1 cellular context compared by ENCODE assay signal in genomic region chr13:100674848-100675659, GRCh38.
TF ChIP-seq lines count a peak whose summit lies in the region.

No MANE protein-coding gene starts in this region.

TF ChIP-seq in K562, 482 proteins besides CTCF, POLR2A, EP300 and RAD21 (continued from another document and continues in another):
- TF ChIP-seq ZBTB12 (CRISPR knock-in tag; IDR thresholded peaks at IDR 0.05), result peak; percentile 93
- TF ChIP-seq, protein P1, sequence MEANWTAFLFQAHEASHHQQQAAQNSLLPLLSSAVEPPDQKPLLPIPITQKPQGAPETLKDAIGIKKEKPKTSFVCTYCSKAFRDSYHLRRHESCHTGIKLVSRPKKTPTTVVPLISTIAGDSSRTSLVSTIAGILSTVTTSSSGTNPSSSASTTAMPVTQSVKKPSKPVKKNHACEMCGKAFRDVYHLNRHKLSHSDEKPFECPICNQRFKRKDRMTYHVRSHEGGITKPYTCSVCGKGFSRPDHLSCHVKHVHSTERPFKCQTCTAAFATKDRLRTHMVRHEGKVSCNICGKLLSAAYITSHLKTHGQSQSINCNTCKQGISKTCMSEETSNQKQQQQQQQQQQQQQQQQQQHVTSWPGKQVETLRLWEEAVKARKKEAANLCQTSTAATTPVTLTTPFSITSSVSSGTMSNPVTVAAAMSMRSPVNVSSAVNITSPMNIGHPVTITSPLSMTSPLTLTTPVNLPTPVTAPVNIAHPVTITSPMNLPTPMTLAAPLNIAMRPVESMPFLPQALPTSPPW (CRISPR knock-in tag; IDR thresholded peaks at IDR 0.05), result peak; percentile 91
- no peak for TF ChIP-seq NCOA4 (IDR thresholded peaks at IDR 0.05; ENCODE audit: partially characterized antibody)
- no peak for TF ChIP-seq SRSF9 (IDR thresholded peaks at IDR 0.05; ENCODE audit: borderline replicate concordance, low read depth, low read length)
- TF ChIP-seq ILK (tag; IDR thresholded peaks at IDR 0.05; ENCODE audit: borderline replicate concordance, low read depth), result no peak
- TF ChIP-seq NFRKB (IDR thresholded peaks at IDR 0.05; ENCODE audit: low read depth), result no peak
- no peak for TF ChIP-seq HOXB6 (CRISPR knock-in tag; IDR thresholded peaks at IDR 0.05; ENCODE audit: borderline replicate concordance)
- TF ChIP-seq, protein P2, sequence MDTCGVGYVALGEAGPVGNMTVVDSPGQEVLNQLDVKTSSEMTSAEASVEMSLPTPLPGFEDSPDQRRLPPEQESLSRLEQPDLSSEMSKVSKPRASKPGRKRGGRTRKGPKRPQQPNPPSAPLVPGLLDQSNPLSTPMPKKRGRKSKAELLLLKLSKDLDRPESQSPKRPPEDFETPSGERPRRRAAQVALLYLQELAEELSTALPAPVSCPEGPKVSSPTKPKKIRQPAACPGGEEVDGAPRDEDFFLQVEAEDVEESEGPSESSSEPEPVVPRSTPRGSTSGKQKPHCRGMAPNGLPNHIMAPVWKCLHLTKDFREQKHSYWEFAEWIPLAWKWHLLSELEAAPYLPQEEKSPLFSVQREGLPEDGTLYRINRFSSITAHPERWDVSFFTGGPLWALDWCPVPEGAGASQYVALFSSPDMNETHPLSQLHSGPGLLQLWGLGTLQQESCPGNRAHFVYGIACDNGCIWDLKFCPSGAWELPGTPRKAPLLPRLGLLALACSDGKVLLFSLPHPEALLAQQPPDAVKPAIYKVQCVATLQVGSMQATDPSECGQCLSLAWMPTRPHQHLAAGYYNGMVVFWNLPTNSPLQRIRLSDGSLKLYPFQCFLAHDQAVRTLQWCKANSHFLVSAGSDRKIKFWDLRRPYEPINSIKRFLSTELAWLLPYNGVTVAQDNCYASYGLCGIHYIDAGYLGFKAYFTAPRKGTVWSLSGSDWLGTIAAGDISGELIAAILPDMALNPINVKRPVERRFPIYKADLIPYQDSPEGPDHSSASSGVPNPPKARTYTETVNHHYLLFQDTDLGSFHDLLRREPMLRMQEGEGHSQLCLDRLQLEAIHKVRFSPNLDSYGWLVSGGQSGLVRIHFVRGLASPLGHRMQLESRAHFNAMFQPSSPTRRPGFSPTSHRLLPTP (IDR thresholded peaks at IDR 0.05; ENCODE audit: borderline replicate concordance, extremely low read depth, insufficient read length), result no peak
- no peak for TF ChIP-seq PHF20 (IDR thresholded peaks at IDR 0.05; ENCODE audit: partially characterized antibody)
- peak; percentile 88 for TF ChIP-seq FOS (IDR thresholded peaks at IDR 0.05; ENCODE audit: extremely low read depth, insufficient read length)
- TF ChIP-seq BCLAF1 (IDR thresholded peaks at IDR 0.05; ENCODE audit: borderline replicate concordance in 1 of 2, control insufficient read depth in 1 of 2, low read depth in 2 of 2, low read length in 1 of 2), result no peak
- no peak for TF ChIP-seq ZNF324 (CRISPR knock-in tag; IDR thresholded peaks at IDR 0.05)
- TF ChIP-seq FUS (optimal IDR thresholded peaks at IDR 0.05; ENCODE audit: low read depth, low read length), result no peak
- no peak for TF ChIP-seq ZNF197 (CRISPR knock-in tag; IDR thresholded peaks at IDR 0.05; ENCODE audit: low read depth)
- no peak for TF ChIP-seq GTF2A2 (tag; IDR thresholded peaks at IDR 0.05)
- peak; percentile 51 for TF ChIP-seq TBP (optimal IDR thresholded peaks at IDR 0.05; ENCODE audit: low read depth, low read length)
- TF ChIP-seq ZZZ3 (IDR thresholded peaks at IDR 0.05), result no peak
- TF ChIP-seq ATF1 (CRISPR knock-in tag; IDR thresholded peaks at IDR 0.05), result peak; percentile 85
- TF ChIP-seq ATF1 (tag; IDR thresholded peaks at IDR 0.05), result peak; percentile 93
- peak; percentile 81 for TF ChIP-seq CHD2 (IDR thresholded peaks at IDR 0.05; ENCODE audit: low read depth, low read length)
- TF ChIP-seq PKNOX1 (IDR thresholded peaks at IDR 0.05), result peak; percentile 98
- no peak for TF ChIP-seq E2F8 (IDR thresholded peaks at IDR 0.05; ENCODE audit: low read depth, partially characterized antibody)
- no peak for TF ChIP-seq PYGO2 (tag; IDR thresholded peaks at IDR 0.05)
- TF ChIP-seq PBX2 (CRISPR knock-in tag; IDR thresholded peaks at IDR 0.05; ENCODE audit: low read depth), result peak; percentile 53
- peak; percentile 75 for TF ChIP-seq PBX2 (tag; conservative IDR thresholded peaks at IDR 0.05; ENCODE audit: low read depth)
- no peak for TF ChIP-seq SETDB1 (IDR thresholded peaks at IDR 0.05; ENCODE audit: low read length)
- peak; percentile 54 for TF ChIP-seq CXXC5 (CRISPR knock-in tag; IDR thresholded peaks at IDR 0.05)
- TF ChIP-seq WHSC1 (IDR thresholded peaks at IDR 0.05; ENCODE audit: low read length), result no peak
- no peak for TF ChIP-seq TBL1XR1 (IDR thresholded peaks at IDR 0.05; ENCODE audit: low read length in 2 of 2)
- no peak for TF ChIP-seq GTF2F1 (IDR thresholded peaks at IDR 0.05; ENCODE audit: low read depth, low read length)
- no peak for TF ChIP-seq DPF2 (IDR thresholded peaks at IDR 0.05)
- no peak for TF ChIP-seq CCNT2 (IDR thresholded peaks at IDR 0.05; ENCODE audit: borderline replicate concordance, extremely low read depth, insufficient read length, low read depth, low read length)
- TF ChIP-seq HNRNPK (IDR thresholded peaks at IDR 0.05; ENCODE audit: low read depth, low read length, poor library complexity, severe bottlenecking), result no peak
- no peak for TF ChIP-seq E2F1 (CRISPR knock-in tag; IDR thresholded peaks at IDR 0.05)
- no peak for TF ChIP-seq ZNF280A (IDR thresholded peaks at IDR 0.05; ENCODE audit: low read depth, partially characterized antibody)
- no peak for TF ChIP-seq CREB5 (CRISPR knock-in tag; IDR thresholded peaks at IDR 0.05)
- no peak for TF ChIP-seq KHSRP (IDR thresholded peaks at IDR 0.05)
- TF ChIP-seq HMG20A (CRISPR knock-in tag; conservative IDR thresholded peaks at IDR 0.05), result no peak
- TF ChIP-seq RHOXF2B (CRISPR knock-in tag; conservative IDR thresholded peaks at IDR 0.05), result no peak
- no peak for TF ChIP-seq PRMT5 (CRISPR knock-in tag; IDR thresholded peaks at IDR 0.05)
- no peak for TF ChIP-seq ZNF785 (CRISPR knock-in tag; IDR thresholded peaks at IDR 0.05)
- no peak for TF ChIP-seq TAL1 (IDR thresholded peaks at IDR 0.05)
- TF ChIP-seq ZNF282 (CRISPR knock-in tag; IDR thresholded peaks at IDR 0.05), result no peak
